In the genomic region with DNA sequence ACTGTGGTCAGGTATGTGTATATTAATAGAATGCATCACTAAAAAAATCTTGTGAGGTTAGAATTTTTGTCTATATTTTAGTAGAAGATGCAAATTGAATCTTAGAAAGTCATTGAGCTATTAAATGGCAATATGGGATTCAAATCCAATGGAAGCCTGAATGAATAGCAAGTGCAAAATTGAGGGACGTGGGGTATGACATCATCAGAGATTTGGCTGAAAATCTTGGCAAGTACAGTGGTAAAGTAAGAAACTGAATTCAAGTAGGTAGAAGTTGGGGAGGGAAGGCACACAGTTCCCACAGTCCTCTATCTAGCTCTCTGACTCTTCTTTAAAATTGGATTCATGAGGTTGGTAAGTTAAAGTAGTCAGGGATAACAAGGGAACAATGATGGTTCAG, we compare ENCODE assay signal across 8 cellular contexts.
"Had no signal": no experiment of that assay in that cellular context is flagged by ENCODE, and none has a peak within 500 bp of the region (broad histone marks: within the 10 kb centered on the region; RNA-seq: fewer than 3 reads in every experiment).

No MANE protein-coding gene starts in this region.

- FAIRE-seq: G401.6, GM12878, GM12891, GM12892, GM18507, GM19239 had no signal

- DNase-seq: GDM1, GF-D8 had no signal

- H3K4me3 ChIP-seq: GM12878 had no signal

- ATAC-seq: GM12878 had no signal
